In the genomic region with DNA sequence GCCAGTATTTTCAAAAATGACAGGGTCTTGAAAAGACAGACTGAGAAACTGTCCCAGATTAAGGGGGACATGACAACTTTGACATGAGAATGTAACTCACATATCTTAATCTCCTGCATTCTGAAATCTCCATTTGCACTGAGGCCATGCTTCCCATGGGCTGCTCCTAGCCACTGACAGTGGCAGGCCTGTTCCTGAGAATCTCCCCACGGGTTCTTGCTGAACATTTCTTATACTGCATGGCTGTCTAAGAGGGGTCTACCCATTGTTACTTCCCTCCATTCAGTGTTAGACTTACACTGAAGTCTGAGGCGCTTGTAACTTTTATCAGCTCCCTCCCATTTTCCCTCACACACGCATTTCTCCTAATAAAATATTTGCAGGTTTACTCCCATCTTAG, we compare ENCODE assay signal across 12 cellular contexts. TPM values are rescaled to one million over a fixed set of nuclear protein-coding genes. Genes with fewer than 3 reads are reported as not detected.
DNase-seq lines count a peak whose midpoint lies in the region; ATAC-seq and TF ChIP-seq lines count a peak whose summit lies in the region.
"Had no signal": no experiment of that assay in that cellular context is flagged by ENCODE, and none has a peak within 500 bp of the region (broad histone marks: within the 10 kb centered on the region; RNA-seq: fewer than 3 reads in every experiment).

No MANE protein-coding gene starts in this region.

- no peaks in the 10 kb centered on the region for H3K27me3 Mint-ChIP-seq in T-helper 2 cell treated with Interferon-gamma antibody and Interleukin-4, amounts not matched to agents 5 μg/mL and 100 μg/mL, for 36 hours (ENCODE audit: low read depth)
- H3K27me3 Mint-ChIP-seq in activated naive CD8-positive, alpha-beta T cell treated with anti-CD3 and anti-CD28 coated beads for 36 hours = no peaks in the 10 kb centered on the region
- peaks cover 28% of the 10 kb centered on the region for H3K27me3 Mint-ChIP-seq in neural crest cell (ENCODE audit: low read depth)

- H3K4me1 ChIP-seq in KMS-11 (ENCODE audit: low read depth, poor library complexity, severe bottlenecking) = peaks cover 16% of the 10 kb centered on the region

- H3K27ac ChIP-seq in KMS-11 = no peak overlapping the region
- H3K27ac ChIP-seq: thoracic aorta had no signal

- peaks cover 38% of the 10 kb centered on the region for H3K79me2 ChIP-seq in KMS-11 (ENCODE audit: insufficient read depth, low read depth)

- peaks cover 45% of the 10 kb centered on the region for H3K4me1 Mint-ChIP-seq in T-helper 2 cell treated with Interferon-gamma antibody and Interleukin-4, amounts not matched to agents 5 μg/mL and 100 μg/mL, for 36 hours (ENCODE audit: low read depth)
- peaks cover 35% of the 10 kb centered on the region for H3K4me1 Mint-ChIP-seq in activated naive CD8-positive, alpha-beta T cell treated with anti-CD3 and anti-CD28 coated beads for 36 hours
- peaks cover 16% of the 10 kb centered on the region for H3K4me1 Mint-ChIP-seq in neural crest cell

- no peak for ATAC-seq in HG02571 (IDR thresholded peaks at IDR 0.05; ENCODE audit: unreplicated experiment)
- ATAC-seq in HG03135 (IDR thresholded peaks at IDR 0.05; ENCODE audit: unreplicated experiment) = no peak

- TF ChIP-seq CTCF in KMS-11 (conservative IDR thresholded peaks at IDR 0.05; ENCODE audit: low read depth, low read length) (no peak), neural crest cell (conservative IDR thresholded peaks at IDR 0.05) (no peak)

- peaks cover 29% of the 10 kb centered on the region for H3K36me3 Mint-ChIP-seq in T-helper 2 cell treated with Interferon-gamma antibody and Interleukin-4, amounts not matched to agents 5 μg/mL and 100 μg/mL, for 36 hours (ENCODE audit: low read depth)
- peaks cover 17% of the 10 kb centered on the region for H3K36me3 Mint-ChIP-seq in activated naive CD8-positive, alpha-beta T cell treated with anti-CD3 and anti-CD28 coated beads for 36 hours
- H3K36me3 Mint-ChIP-seq in neural crest cell (ENCODE audit: low read depth) = no peaks in the 10 kb centered on the region

- no peak overlapping the region for H3K4me3 ChIP-seq in KMS-11 (IDR thresholded peaks at IDR 0.05; ENCODE audit: insufficient read depth, low read depth, low read length)

- no peaks in the 10 kb centered on the region for H3K36me3 ChIP-seq in KMS-11 (ENCODE audit: insufficient read depth)
- H3K36me3 ChIP-seq: thoracic aorta had no signal

- no peaks in the 10 kb centered on the region for H4K20me1 ChIP-seq in KMS-11 (ENCODE audit: insufficient read depth)

- H2AFZ ChIP-seq in KMS-11 (ENCODE audit: low read depth) = no peak overlapping the region

- peak overlapping the region; percentile 55 for H3K27ac Mint-ChIP-seq in T-helper 2 cell treated with Interferon-gamma antibody and Interleukin-4, amounts not matched to agents 5 μg/mL and 100 μg/mL, for 36 hours
- H3K27ac Mint-ChIP-seq in activated naive CD8-positive, alpha-beta T cell treated with anti-CD3 and anti-CD28 coated beads for 36 hours = peak overlapping the region; percentile 63
- H3K27ac Mint-ChIP-seq in neural crest cell (ENCODE audit: unreplicated experiment) = no peak overlapping the region

- 0 out of 2 replicates have a peak overlapping the region, but pooled peaks have one; percentile 58 for H3K4me2 ChIP-seq in KMS-11

- H3K9ac ChIP-seq in KMS-11 = no peak overlapping the region

- no peaks in the 10 kb centered on the region for H3K9me3 Mint-ChIP-seq in T-helper 2 cell treated with Interferon-gamma antibody and Interleukin-4, amounts not matched to agents 5 μg/mL and 100 μg/mL, for 36 hours
- H3K9me3 Mint-ChIP-seq in activated naive CD8-positive, alpha-beta T cell treated with anti-CD3 and anti-CD28 coated beads for 36 hours = no peaks in the 10 kb centered on the region
- H3K9me3 Mint-ChIP-seq in neural crest cell = no peaks in the 10 kb centered on the region

- H3K4me3 Mint-ChIP-seq in T-helper 2 cell treated with Interferon-gamma antibody and Interleukin-4, amounts not matched to agents 5 μg/mL and 100 μg/mL, for 36 hours = peak overlapping the region; percentile 95
- H3K4me3 Mint-ChIP-seq in activated naive CD8-positive, alpha-beta T cell treated with anti-CD3 and anti-CD28 coated beads for 36 hours = peak overlapping the region; percentile 88
- peak overlapping the region; percentile 74 for H3K4me3 Mint-ChIP-seq in neural crest cell

- DNase-seq in T-helper 2 cell treated with Interferon-gamma antibody and Interleukin-4, amounts not matched to agents 5 μg/mL and 100 μg/mL, for 36 hours (ENCODE audit: low spot score) = no peak
- DNase-seq in T-helper 2 cell = no peak
- no peak for DNase-seq in activated naive CD8-positive, alpha-beta T cell treated with anti-CD3 and anti-CD28 coated beads for 36 hours
- no peak for DNase-seq in neural crest cell (ENCODE audit: low read depth, low spot score)
- no peak for DNase-seq in GDM1 (lab: John Stamatoyannopoulos, UW)
- DNase-seq: NCI-H2029; nucleus accumbens; stimulated activated CD4-positive, alpha-beta T cell treated with anti-CD3 and anti-CD28 coated beads, Interleukin-4, amount 100 ng/mL, for 24 hours had no signal

- H3K27me3 ChIP-seq in KMS-11 (ENCODE audit: insufficient read depth, low read depth) = no peaks in the 10 kb centered on the region

RNA-seq across cellular contexts. Expression of a gene that starts 1.5 kb away (rescaled TPM):
- 10 to 100 TPM; 25.4 to 29.0 TPM for total RNA-seq in activated naive CD8-positive, alpha-beta T cell treated with anti-CD3 and anti-CD28 coated beads for 36 hours
- total RNA-seq in neural crest cell = 24.5 and 24.7 TPM in 2 replicates
